23 cellular contexts compared by ENCODE assay signal in the genomic region with DNA sequence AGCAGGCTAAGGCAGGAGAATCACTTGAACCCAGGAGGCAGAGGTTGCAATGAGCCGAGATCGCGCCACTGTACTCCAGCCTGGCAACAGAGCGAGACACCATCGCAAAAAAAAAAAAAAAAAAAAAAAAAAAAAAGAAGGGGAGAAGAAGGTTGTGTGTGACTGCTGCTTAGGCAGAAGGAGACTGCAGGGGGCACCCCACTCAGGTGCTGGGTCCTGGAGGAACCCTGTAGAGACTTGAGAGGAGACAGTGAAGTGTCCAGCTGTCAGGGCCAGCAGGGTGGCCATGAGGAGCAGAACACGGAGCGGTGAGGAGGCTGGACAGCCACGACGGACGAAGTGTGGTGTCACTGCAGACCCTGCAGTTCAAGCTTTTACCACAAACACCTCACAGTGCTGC.
DNase-seq lines count a peak whose midpoint lies in the region; ATAC-seq and TF ChIP-seq lines count a peak whose summit lies in the region.
"Had no signal": no experiment of that assay in that cellular context is flagged by ENCODE, and none has a peak within 500 bp of the region (broad histone marks: within the 10 kb centered on the region; RNA-seq: fewer than 3 reads in every experiment).

No MANE protein-coding gene starts in this region.

- intact Hi-C loops in posterior vena cava (cut with DNase I), result no loop called here

- H3K36me3 ChIP-seq in Karpas-422 (ENCODE audit: insufficient read depth, low read length) (no peaks in the 10 kb centered on the region), osteoblast (ENCODE audit: insufficient read depth, low read length) (no peaks in the 10 kb centered on the region)
- H3K36me3 ChIP-seq: ovary had no signal

- H3K27ac ChIP-seq in Karpas-422 (ENCODE audit: low read length) (no peak overlapping the region), osteoblast (ENCODE audit: low read depth, low read length) (no peak overlapping the region)
- H3K27ac ChIP-seq: heart right ventricle, ovary, sigmoid colon, SK-N-MC, VCaP had no signal

- ATAC-seq in GM19324 (IDR thresholded peaks at IDR 0.05; ENCODE audit: low FRiP score, unreplicated experiment), result no peak
- ATAC-seq: natural killer cell had no signal

- H4K20me1 ChIP-seq in Karpas-422 (ENCODE audit: insufficient read depth, low read depth, low read length) (no peaks in the 10 kb centered on the region), osteoblast (ENCODE audit: insufficient read depth, low read length) (peaks cover 3% of the 10 kb centered on the region)

- H3K79me2 ChIP-seq in Karpas-422 (ENCODE audit: low read length) (no peaks in the 10 kb centered on the region), osteoblast (ENCODE audit: insufficient read depth, low read length) (peaks cover 2% of the 10 kb centered on the region)

- H3K4me2 ChIP-seq in Karpas-422 (ENCODE audit: low read depth, low read length, poor library complexity, severe bottlenecking) (no peak overlapping the region), osteoblast (ENCODE audit: insufficient read depth, low read length) (no peak overlapping the region)

- H3K4me1 ChIP-seq in Karpas-422 (ENCODE audit: low read length) (no peaks in the 10 kb centered on the region), osteoblast (ENCODE audit: insufficient read depth, low read length) (no peaks in the 10 kb centered on the region)
- H3K4me1 ChIP-seq: sigmoid colon had no signal

- H3K9me2 ChIP-seq in Karpas-422 (replicated peaks; ENCODE audit: insufficient read depth, low read length), result no peaks in the 10 kb centered on the region

- DNase-seq in AG10803 (ENCODE audit: low read depth), result no peak
- DNase-seq in Karpas-422, result peak; percentile 44
- no peak for DNase-seq in epithelial cell of proximal tubule (ENCODE audit: low read depth)
- DNase-seq in osteoblast (ENCODE audit: insufficient read length, low spot score, missing footprints), result peak; percentile 19
- no peak for DNase-seq in posterior vena cava (ENCODE audit: low spot score)
- no peak for DNase-seq in NCI-H446 (lab: John Stamatoyannopoulos, UW)
- DNase-seq in NCI-H1092 treated with DMSO at 0.1 percent for 48 hours (lab: John Stamatoyannopoulos, UW), result no peak
- DNase-seq: activated CD4-positive, alpha-beta T cell treated with anti-CD3 and anti-CD28 coated beads, Interleukin-2, amount 50 U/mL, for 4 hours; activated CD8-positive, alpha-beta memory T cell treated with anti-CD3 and anti-CD28 coated beads, Interleukin-2, amount 50 U/mL, for 4 hours; activated naive CD8-positive, alpha-beta T cell treated with anti-CD3 and anti-CD28 coated beads, Interleukin-2, amount 10 ng/mL, durations not matched to agents 7 days and 5 days; CD4-positive, alpha-beta memory T cell; DMS153; GDM1; heart right ventricle; natural killer cell; NCI-H1105 treated with DMSO at 0.1 percent for 48 hours; NCI-H524; ovary; RPMI8226; sigmoid colon had no signal

- H3K27me3 ChIP-seq in Karpas-422 (ENCODE audit: low read length) (no peaks in the 10 kb centered on the region), osteoblast (ENCODE audit: insufficient read depth, low read length) (no peaks in the 10 kb centered on the region)
- H3K27me3 ChIP-seq: heart right ventricle, ovary, sigmoid colon had no signal

- TF ChIP-seq CTCF in AG10803 (conservative IDR thresholded peaks at IDR 0.05; ENCODE audit: low read length) (0 out of 2 replicates have a peak, but pooled peaks have one; percentile 6), epithelial cell of proximal tubule (conservative IDR thresholded peaks at IDR 0.05; ENCODE audit: low read depth, low read length) (peak; percentile 28), osteoblast (IDR thresholded peaks at IDR 0.05; ENCODE audit: extremely low read depth, low read depth, low read length) (peak; percentile 21)

- H2AFZ ChIP-seq in Karpas-422 (ENCODE audit: low read length) (no peak overlapping the region), osteoblast (ENCODE audit: low read length) (no peak overlapping the region)

- no peak overlapping the region for H3K9ac ChIP-seq in Karpas-422 (ENCODE audit: low read length)

- H3K4me3 ChIP-seq in AG10803 (ENCODE audit: low read length), result no peak overlapping the region
- H3K4me3 ChIP-seq in Karpas-422 (ENCODE audit: low read length), result no peak overlapping the region
- H3K4me3 ChIP-seq in epithelial cell of proximal tubule (ENCODE audit: low read depth, low read length), result no peak overlapping the region
- H3K4me3 ChIP-seq in osteoblast (ENCODE audit: insufficient read depth, low read length), result no peak overlapping the region
- H3K4me3 ChIP-seq: heart right ventricle, ovary, sigmoid colon, SK-N-MC had no signal

- no peaks in the 10 kb centered on the region for H3K9me3 ChIP-seq in Karpas-422 (ENCODE audit: low read length)
- no peaks in the 10 kb centered on the region for H3K9me3 ChIP-seq in osteoblast (ENCODE audit: low read depth, low read length)

Comparison
In these comparisons a context has a peak if more than half of its experiments do, and no peak if none do; other contexts are left out.
1. DNase-seq: peak in Karpas-422 (single experiment) and osteoblast (single experiment); none in AG10803 (single experiment), epithelial cell of proximal tubule (single experiment), posterior vena cava (single experiment), NCI-H446 (0 of 2) and NCI-H1092 treated with DMSO at 0.1 percent for 48 hours (single experiment).
2. Peak in every context shown above with its lines, with median percentiles within 50 percentile points of each other: CTCF ChIP-seq.